Comparison of ENCODE assay signal across 15 cellular contexts in the genomic region with DNA sequence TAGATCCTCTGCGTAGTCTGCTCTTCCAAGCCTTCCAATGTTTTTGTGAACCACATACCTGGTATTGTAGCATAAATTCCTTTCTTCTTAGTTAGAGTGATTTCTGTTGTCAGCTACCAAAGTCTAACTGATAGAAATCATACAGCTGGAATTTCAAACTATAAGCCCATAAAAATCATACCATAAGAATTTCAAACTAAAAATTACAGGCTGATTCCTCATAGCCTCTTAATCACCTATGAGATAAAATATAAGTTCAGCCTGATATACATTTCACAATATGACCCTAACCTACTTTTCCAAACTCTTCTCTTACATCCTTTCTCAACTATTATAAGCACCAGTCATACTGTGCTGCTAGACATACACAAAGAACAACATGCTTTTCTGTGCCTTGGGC.
A peak's percentile ranks its signal among the peaks of the same experiment; 100 is the strongest.
DNase-seq lines count a peak whose midpoint lies in the region; ATAC-seq and TF ChIP-seq lines count a peak whose summit lies in the region.
"Had no signal": no experiment of that assay in that cellular context is flagged by ENCODE, and none has a peak within 500 bp of the region (broad histone marks: within the 10 kb centered on the region; RNA-seq: fewer than 3 reads in every experiment).

No MANE protein-coding gene starts in this region.

- H3K9me3 Mint-ChIP-seq in activated T-cell treated with anti-CD3 and anti-CD28 coated beads, Interleukin-2, amount 50 U/mL, for 72 hours: peaks cover 2 to 3% of the 10 kb centered on the region in 2 donors

- no peak overlapping the region for H3K4me3 ChIP-seq in RWPE2 (ENCODE audit: severe bottlenecking)
- no peak overlapping the region for H3K4me3 ChIP-seq in MM.1S (ENCODE audit: low read length)
- H3K4me3 ChIP-seq: BLaER1, K562 had no signal

- no peaks in the 10 kb centered on the region for H3K4me1 Mint-ChIP-seq in activated T-cell treated with anti-CD3 and anti-CD28 coated beads, Interleukin-2, amount 50 U/mL, for 72 hours (ENCODE audit: low read depth)

- no peaks in the 10 kb centered on the region for H3K9me3 ChIP-seq in RWPE2 (ENCODE audit: severe bottlenecking)
- H3K9me3 ChIP-seq in MM.1S (replicated peaks; ENCODE audit: insufficient read depth, low read length): no peaks in the 10 kb centered on the region
- H3K9me3 ChIP-seq: BLaER1 had no signal

- TF ChIP-seq CTCF in RWPE2 (IDR thresholded peaks at IDR 0.05; ENCODE audit: poor library complexity, severe bottlenecking) (no peak), foreskin keratinocyte (conservative IDR thresholded peaks at IDR 0.05) (no peak), MM.1S (IDR thresholded peaks at IDR 0.05; ENCODE audit: low read length) (no peak)

- no peaks in the 10 kb centered on the region for H3K36me3 Mint-ChIP-seq in activated T-cell treated with anti-CD3 and anti-CD28 coated beads, Interleukin-2, amount 50 U/mL, for 72 hours (ENCODE audit: insufficient read depth in 2 of 2)

- H3K27me3 ChIP-seq in RWPE2 (ENCODE audit: insufficient read depth, poor library complexity, severe bottlenecking) (no peaks in the 10 kb centered on the region), foreskin keratinocyte (no peaks in the 10 kb centered on the region), MM.1S (replicated peaks; ENCODE audit: insufficient read depth, low read length) (no peaks in the 10 kb centered on the region)
- H3K27me3 ChIP-seq: BLaER1 had no signal

- H3K9me2 ChIP-seq in MM.1S (replicated peaks; ENCODE audit: insufficient read depth, low read length): no peaks in the 10 kb centered on the region

- H3K4me2 ChIP-seq in MM.1S (ENCODE audit: low read depth, low read length): no peak overlapping the region
- H3K4me2 ChIP-seq: BLaER1 had no signal

- H2AFZ ChIP-seq in MM.1S (ENCODE audit: low read length): no peak overlapping the region

- H3K27ac ChIP-seq in RWPE2 (ENCODE audit: poor library complexity, severe bottlenecking): no peak overlapping the region
- no peak overlapping the region for H3K27ac ChIP-seq in foreskin keratinocyte
- no peak overlapping the region for H3K27ac ChIP-seq in MM.1S (ENCODE audit: low read length)
- H3K27ac ChIP-seq: 22Rv1, BLaER1 had no signal

- no peaks in the 10 kb centered on the region for H3K79me2 ChIP-seq in MM.1S (ENCODE audit: low read length)

- peaks cover 29% of the 10 kb centered on the region for H3K27me3 Mint-ChIP-seq in activated T-cell treated with anti-CD3 and anti-CD28 coated beads, Interleukin-2, amount 50 U/mL, for 72 hours (ENCODE audit: low read depth)

- H3K27ac Mint-ChIP-seq in activated T-cell treated with anti-CD3 and anti-CD28 coated beads, Interleukin-2, amount 50 U/mL, for 72 hours: peak overlapping the region; percentile 25

- H3K4me1 ChIP-seq in RWPE2 (ENCODE audit: insufficient read depth, poor library complexity, severe bottlenecking) (no peaks in the 10 kb centered on the region), foreskin keratinocyte (peaks cover 15% of the 10 kb centered on the region), MM.1S (ENCODE audit: low read length) (no peaks in the 10 kb centered on the region)
- H3K4me1 ChIP-seq: BLaER1 had no signal

- no peak for ATAC-seq in activated T-cell treated with anti-CD3 and anti-CD28 coated beads, Interleukin-2, amount 50 U/mL, for 72 hours (replicated peaks in 1 of 2)
- ATAC-seq in RWPE2 (ENCODE audit: low read depth) (peak; percentile 67), foreskin keratinocyte (peak; percentile 48)

- H3K9ac ChIP-seq in MM.1S (ENCODE audit: low read length): no peak overlapping the region
- H3K9ac ChIP-seq: BLaER1 had no signal

- H3K36me3 ChIP-seq in RWPE2 (ENCODE audit: low read depth): no peaks in the 10 kb centered on the region
- H3K36me3 ChIP-seq in MM.1S (replicated peaks; ENCODE audit: insufficient read depth, low read length): no peaks in the 10 kb centered on the region
- H3K36me3 ChIP-seq: BLaER1 had no signal

- no peaks in the 10 kb centered on the region for H3F3A ChIP-seq in MM.1S (ENCODE audit: insufficient read depth, low read length)

- no peak overlapping the region for H3K4me3 Mint-ChIP-seq in activated T-cell treated with anti-CD3 and anti-CD28 coated beads, Interleukin-2, amount 50 U/mL, for 72 hours

- DNase-seq in activated T-cell treated with anti-CD3 and anti-CD28 coated beads, Interleukin-2, amount 50 U/mL, for 72 hours: no peak
- DNase-seq in activated T-cell treated with anti-CD3 and anti-CD28 coated beads for 4 hours (no peak), RWPE2 (ENCODE audit: low spot score) (no peak), foreskin keratinocyte (peak; percentile 71 to 88), NOMO-1 treated with DMSO at 0.1 percent for 48 hours (lab: John Stamatoyannopoulos, UW; ENCODE audit: unreplicated experiment) (no peak), AG20443 (ENCODE audit: low spot score) (no peak), MM.1S (no peak)
- no peak for DNase-seq in activated effector memory CD4-positive, alpha-beta T cell treated with Interleukin-2 at 50 U/mL for 16 hours
- DNase-seq: NCI-H1092, NCI-H2107, NCI-H345, SHP77 treated with DMSO at 0.1 percent for 48 hours had no signal

- H4K20me1 ChIP-seq in MM.1S (ENCODE audit: insufficient read depth, low read length): no peaks in the 10 kb centered on the region
- H4K20me1 ChIP-seq: BLaER1 had no signal

Comparison
In these comparisons a context has a peak if more than half of its experiments do, and no peak if none do; other contexts are left out.
1. ATAC-seq: peak in RWPE2 (single experiment) and foreskin keratinocyte (single experiment); none in activated T-cell treated with anti-CD3 and anti-CD28 coated beads, Interleukin-2, amount 50 U/mL, for 72 hours (0 of 2).
2. DNase-seq: peak in foreskin keratinocyte (2 of 2); none in activated T-cell treated with anti-CD3 and anti-CD28 coated beads, Interleukin-2, amount 50 U/mL, for 72 hours (0 of 2), activated T-cell treated with anti-CD3 and anti-CD28 coated beads for 4 hours (single experiment), RWPE2 (single experiment), NOMO-1 treated with DMSO at 0.1 percent for 48 hours (single experiment), AG20443 (single experiment), activated effector memory CD4-positive, alpha-beta T cell treated with Interleukin-2 at 50 U/mL for 16 hours (single experiment) and MM.1S (single experiment).